In genomic region chr4:90074322-90074886, GRCh38 we compare ENCODE assay signal across 17 cellular contexts. TPM values are rescaled to one million over a fixed set of nuclear protein-coding genes. Genes with fewer than 3 reads are reported as not detected.
DNase-seq lines count a peak whose midpoint lies in the region; ATAC-seq and TF ChIP-seq lines count a peak whose summit lies in the region.
"Had no signal": no experiment of that assay in that cellular context is flagged by ENCODE, and none has a peak within 500 bp of the region (broad histone marks: within the 10 kb centered on the region; RNA-seq: fewer than 3 reads in every experiment).

No MANE protein-coding gene starts in this region.

- no peaks in the 10 kb centered on the region for H3K9me2 ChIP-seq in GM23338 (ENCODE audit: insufficient read depth)

- no peak overlapping the region for H3K4ac ChIP-seq in trophoblast cell (ENCODE audit: low read depth, low read length)

- H3K9me3 ChIP-seq in NT2/D1 (ENCODE audit: insufficient read depth, low read length) (no peaks in the 10 kb centered on the region), iPS DF 6.9 (ENCODE audit: control insufficient read depth, insufficient read depth, low read length) (no peaks in the 10 kb centered on the region), trophoblast cell (ENCODE audit: insufficient read depth, low read depth, low read length) (no peaks in the 10 kb centered on the region)
- H3K9me3 ChIP-seq: A549, Caco-2, SJSA1 had no signal

- peak; percentile 72 for DNase-seq in GM23338 (ENCODE audit: low spot score)
- DNase-seq in NT2/D1 (ENCODE audit: low read depth, low spot score), result peak; percentile 1
- DNase-seq in iPS DF 6.9 (ENCODE audit: low read depth, low spot score), result peak; percentile 20
- no peak for DNase-seq in trophoblast cell
- DNase-seq in natural killer cell treated with Interleukin-12 subunit alpha and Interleukin-12 subunit beta and Interleukin-15 and Interleukin-18, amount 100 ng/mL, for 72 hours (ENCODE audit: low spot score), result no peak
- DNase-seq in NCI-H1092 (lab: John Stamatoyannopoulos, UW), result no peak
- DNase-seq: Caco-2, DMS53, GM23248, KG1, NCI-H1105, NCI-H1694 treated with DMSO at 0.1 percent for 48 hours, NCI-H446 had no signal

- H4K91ac ChIP-seq in trophoblast cell (ENCODE audit: low read depth, low read length), result no peak overlapping the region

- no peak overlapping the region for H3K27ac ChIP-seq in GM23338 (ENCODE audit: low read depth)
- no peak overlapping the region for H3K27ac ChIP-seq in iPS DF 6.9 (ENCODE audit: low read length)
- no peak overlapping the region for H3K27ac ChIP-seq in trophoblast cell (ENCODE audit: low read depth, low read length)
- H3K27ac ChIP-seq: A549, GM23248, SJSA1 had no signal

- ATAC-seq in GM23338 (peak; percentile 93), HG03432 (IDR thresholded peaks at IDR 0.05; ENCODE audit: unreplicated experiment) (no peak)
- ATAC-seq in natural killer cell treated with Interleukin-12 subunit alpha and Interleukin-12 subunit beta and Interleukin-15 and Interleukin-18, amount 100 ng/mL, for 72 hours, result no peak
- ATAC-seq: A549 had no signal

- no peaks in the 10 kb centered on the region for H3F3A ChIP-seq in GM23338 (replicated peaks; ENCODE audit: low read depth)

- H3K27ac Mint-ChIP-seq in GM23338, result peak overlapping the region; percentile 64
- H3K27ac Mint-ChIP-seq in natural killer cell treated with Interleukin-12 subunit alpha and Interleukin-12 subunit beta and Interleukin-15 and Interleukin-18, amount 100 ng/mL, for 72 hours, result no peak overlapping the region

- H3K4me1 Mint-ChIP-seq in GM23338, result peaks cover 9% of the 10 kb centered on the region
- no peaks in the 10 kb centered on the region for H3K4me1 Mint-ChIP-seq in natural killer cell treated with Interleukin-12 subunit alpha and Interleukin-12 subunit beta and Interleukin-15 and Interleukin-18, amount 100 ng/mL, for 72 hours (ENCODE audit: low read depth in 2 of 2)

- TF ChIP-seq CTCF in GM23338 (conservative IDR thresholded peaks at IDR 0.05; ENCODE audit: low read depth in 2 of 2), result no peak

- no peaks in the 10 kb centered on the region for H3K9me3 Mint-ChIP-seq in GM23338
- no peaks in the 10 kb centered on the region for H3K9me3 Mint-ChIP-seq in natural killer cell treated with Interleukin-12 subunit alpha and Interleukin-12 subunit beta and Interleukin-15 and Interleukin-18, amount 100 ng/mL, for 72 hours
- H3K9me3 Mint-ChIP-seq: CD14-positive monocyte had no signal

- H3K79me1 ChIP-seq in trophoblast cell (ENCODE audit: low read length), result no peaks in the 10 kb centered on the region

- H3K36me3 ChIP-seq in GM23338 (ENCODE audit: insufficient read depth), result no peaks in the 10 kb centered on the region
- H3K36me3 ChIP-seq in NT2/D1 (ENCODE audit: insufficient read depth, insufficient read length, low read length), result no peaks in the 10 kb centered on the region
- H3K36me3 ChIP-seq in iPS DF 6.9 (ENCODE audit: control insufficient read depth, insufficient read depth, low read length), result no peaks in the 10 kb centered on the region
- no peaks in the 10 kb centered on the region for H3K36me3 ChIP-seq in trophoblast cell (ENCODE audit: control insufficient read depth in 1 of 2, insufficient read depth in 2 of 2, low read length in 2 of 2)
- H3K36me3 ChIP-seq: SJSA1 had no signal

- H2AK5ac ChIP-seq in trophoblast cell (ENCODE audit: low read length), result no peak overlapping the region

- no peak overlapping the region for H3K23ac ChIP-seq in trophoblast cell (ENCODE audit: low read length)

- no peaks in the 10 kb centered on the region for H4K20me1 ChIP-seq in GM23338 (replicated peaks; ENCODE audit: insufficient read depth)

- H4K8ac ChIP-seq in trophoblast cell (ENCODE audit: low read depth, low read length), result no peak overlapping the region

- H3K27me3 ChIP-seq in GM23338 (ENCODE audit: insufficient read depth) (no peaks in the 10 kb centered on the region), NT2/D1 (ENCODE audit: insufficient read depth, insufficient read length) (no peaks in the 10 kb centered on the region), iPS DF 6.9 (ENCODE audit: control insufficient read depth, insufficient read depth, low read length) (no peaks in the 10 kb centered on the region), trophoblast cell (ENCODE audit: insufficient read depth, low read length) (no peaks in the 10 kb centered on the region)

- no peak overlapping the region for H4K12ac ChIP-seq in trophoblast cell (ENCODE audit: low read depth, low read length)

- no peak overlapping the region for H3K18ac ChIP-seq in trophoblast cell (ENCODE audit: low read length)

- no peak overlapping the region for H2BK12ac ChIP-seq in trophoblast cell (ENCODE audit: low read length)

- H3K36me3 Mint-ChIP-seq in GM23338 (ENCODE audit: low read depth), result no peaks in the 10 kb centered on the region
- H3K36me3 Mint-ChIP-seq in natural killer cell treated with Interleukin-12 subunit alpha and Interleukin-12 subunit beta and Interleukin-15 and Interleukin-18, amount 100 ng/mL, for 72 hours, result no peaks in the 10 kb centered on the region
- H3K36me3 Mint-ChIP-seq: CD14-positive monocyte had no signal

- H3K9ac ChIP-seq in NT2/D1 (ENCODE audit: insufficient read length, low read depth), result no peak overlapping the region
- no peak overlapping the region for H3K9ac ChIP-seq in trophoblast cell (ENCODE audit: low read length)
- H3K9ac ChIP-seq: GM23248 had no signal

- no CpG with 5 or more reads among the region's 3 CpGs for WGBS in iPS DF 6.9 (ENCODE audit: insufficient coverage, insufficient read length)
- no CpG with 5 or more reads among the region's 3 CpGs for WGBS in trophoblast cell (ENCODE audit: extremely low coverage, insufficient coverage, insufficient read length)

- H3K4me1 ChIP-seq in GM23338 (ENCODE audit: insufficient read depth) (no peaks in the 10 kb centered on the region), NT2/D1 (ENCODE audit: insufficient read depth, insufficient read length) (no peaks in the 10 kb centered on the region), iPS DF 6.9 (ENCODE audit: control insufficient read depth, insufficient read depth, low read length) (no peaks in the 10 kb centered on the region), trophoblast cell (ENCODE audit: control insufficient read depth in 1 of 2, insufficient read depth in 2 of 2, low read length in 2 of 2) (peaks cover 0 to 4% of the 10 kb centered on the region in 2 experiments)
- H3K4me1 ChIP-seq: A549, Caco-2, SJSA1 had no signal

- H3K4me3 ChIP-seq in GM23338 (no peak overlapping the region), NT2/D1 (ENCODE audit: insufficient read length, low read depth) (no peak overlapping the region), iPS DF 6.9 (ENCODE audit: low read length) (no peak overlapping the region), trophoblast cell (ENCODE audit: low read depth, low read length) (no peak overlapping the region)
- H3K4me3 ChIP-seq: A549, GM23248, SJSA1 had no signal

- peaks cover 4% of the 10 kb centered on the region for H3K27me3 Mint-ChIP-seq in GM23338 (ENCODE audit: insufficient read depth, low read depth, poor library complexity)
- H3K27me3 Mint-ChIP-seq in natural killer cell treated with Interleukin-12 subunit alpha and Interleukin-12 subunit beta and Interleukin-15 and Interleukin-18, amount 100 ng/mL, for 72 hours, result peaks cover 0 to 5% of the 10 kb centered on the region in 2 donors

- H2BK5ac ChIP-seq in trophoblast cell (ENCODE audit: low read depth, low read length, poor library complexity), result no peak overlapping the region

- H3K14ac ChIP-seq in trophoblast cell (ENCODE audit: low read length), result peak overlapping the region; percentile 15

- no peak overlapping the region for H3K4me2 ChIP-seq in GM23338
- H3K4me2 ChIP-seq in trophoblast cell (ENCODE audit: low read length), result no peak overlapping the region
- H3K4me2 ChIP-seq: A549 had no signal

- 0 out of 2 replicates have a peak overlapping the region, but pooled peaks have one; percentile 24 for H2AFZ ChIP-seq in GM23338
- no peak overlapping the region for H2AFZ ChIP-seq in trophoblast cell (ENCODE audit: insufficient read depth, low read length, poor library complexity)
- H2AFZ ChIP-seq: GM23248 had no signal

- H3K79me2 ChIP-seq in GM23338 (replicated peaks; ENCODE audit: insufficient read depth) (no peaks in the 10 kb centered on the region), trophoblast cell (ENCODE audit: control insufficient read depth, insufficient read depth, low read length, poor library complexity) (no peaks in the 10 kb centered on the region)

- H3K4me3 Mint-ChIP-seq in GM23338, result no peak overlapping the region; the same call in 2 of the 3 replicates
- H3K4me3 Mint-ChIP-seq in natural killer cell treated with Interleukin-12 subunit alpha and Interleukin-12 subunit beta and Interleukin-15 and Interleukin-18, amount 100 ng/mL, for 72 hours, result no peak overlapping the region

- no peak overlapping the region for H2BK120ac ChIP-seq in trophoblast cell (ENCODE audit: insufficient read depth, low read length, poor library complexity)

TF ChIP-seq in GM23338, 12 proteins besides CTCF, POLR2A, EP300 and RAD21 (continues in another document):
- no peak for TF ChIP-seq ETS1 (IDR thresholded peaks at IDR 0.05)
- TF ChIP-seq EZH2 (IDR thresholded peaks at IDR 0.05; ENCODE audit: low read depth, unreplicated experiment), result no peak
- TF ChIP-seq POLR2AphosphoS5 (IDR thresholded peaks at IDR 0.05; ENCODE audit: low read depth), result no peak

RNA-seq across cellular contexts. Expression of gene CCSER1, which starts 52.8 kb away (rescaled TPM):
- 2.1 and 3.4 TPM in 2 replicates for total RNA-seq in GM23338 (2014; rRNA removed; shearing (Covaris generic))
- 2.9 and 3.0 TPM in 2 replicates for polyA plus RNA-seq in GM23338 (2016; fragmentation: Nextera tagmentation; extraction: Ambion mirVana)
- polyA plus RNA-seq in trophoblast cell (2013), result 2.6 and 2.8 TPM in 2 replicates
- total RNA-seq in natural killer cell treated with Interleukin-12 subunit alpha and Interleukin-12 subunit beta and Interleukin-15 and Interleukin-18, amount 100 ng/mL, for 72 hours, result under 1 TPM in 1 of 2 donors, not detected in 1; 0.17 TPM
- total RNA-seq: GM23248, SJSA1 had no signal
- polyA plus RNA-seq: GM23248 had no signal

Comparison
In these comparisons a context has a peak if more than half of its experiments do, and no peak if none do; other contexts are left out.
1. DNase-seq: peak in GM23338 (single experiment), NT2/D1 (single experiment) and iPS DF 6.9 (single experiment); none in trophoblast cell (0 of 2), natural killer cell treated with Interleukin-12 subunit alpha and Interleukin-12 subunit beta and Interleukin-15 and Interleukin-18, amount 100 ng/mL, for 72 hours (single experiment) and NCI-H1092 (single experiment).